22 cellular contexts compared by ENCODE assay signal in the genomic region with DNA sequence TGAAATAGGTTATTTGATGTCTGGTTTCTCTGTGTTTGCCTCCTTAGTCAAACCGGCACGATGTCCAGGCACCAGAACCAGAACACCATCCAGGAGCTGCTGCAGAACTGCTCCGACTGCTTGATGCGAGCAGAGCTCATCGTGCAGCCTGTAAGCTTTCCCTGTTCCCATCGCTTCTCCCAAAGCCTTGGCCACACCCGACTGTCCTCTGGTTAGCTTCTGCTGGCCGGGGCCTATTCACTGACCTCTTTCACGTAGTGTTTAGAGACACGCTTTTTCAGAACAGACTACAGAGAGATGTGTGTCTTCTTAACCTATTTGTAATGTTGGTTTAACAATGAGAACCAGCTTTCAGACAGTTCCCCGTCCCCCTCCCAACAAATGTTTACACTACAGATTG. TPM values are rescaled to one million over a fixed set of nuclear protein-coding genes. Genes with fewer than 3 reads are reported as not detected.
DNase-seq lines count a peak whose midpoint lies in the region; ATAC-seq, FAIRE-seq and TF ChIP-seq lines count a peak whose summit lies in the region.
"Had no signal": no experiment of that assay in that cellular context is flagged by ENCODE, and none has a peak within 500 bp of the region (broad histone marks: within the 10 kb centered on the region; RNA-seq: fewer than 3 reads in every experiment).

No MANE protein-coding gene starts in this region.

- H3K36me3 Mint-ChIP-seq in type B pancreatic cell = peaks cover 30% of the 10 kb centered on the region
- H3K36me3 Mint-ChIP-seq: CD14-positive monocyte had no signal

- intact Hi-C loops in heart right ventricle (cut with DNase I) = no loop called here
- intact Hi-C loops in Right ventricle myocardium inferior (cut with DNase I) = no loop called here

- H3K9me1 ChIP-seq in keratinocyte (ENCODE audit: control insufficient read depth, extremely low read depth, insufficient read depth, low read length) = peaks cover 2% of the 10 kb centered on the region

- no peak overlapping the region for H3K4me2 ChIP-seq in keratinocyte (ENCODE audit: control insufficient read depth, extremely low read depth, insufficient read depth, low read depth, low read length)
- H3K4me2 ChIP-seq: PC-9 had no signal

- H3K79me2 ChIP-seq in keratinocyte (ENCODE audit: control insufficient read depth, insufficient read depth, low read length) = peaks cover 79% of the 10 kb centered on the region

- peaks cover 3% of the 10 kb centered on the region for H4K20me1 ChIP-seq in keratinocyte (ENCODE audit: control insufficient read depth, extremely low read depth, insufficient read depth, low read length)

- no peak overlapping the region for H2AFZ ChIP-seq in keratinocyte (ENCODE audit: control insufficient read depth, low read length)
- H2AFZ ChIP-seq: PC-9 had no signal

- no peak for TF ChIP-seq CTCF in heart right ventricle (IDR thresholded peaks at IDR 0.05)
- no peak for TF ChIP-seq CTCF in keratinocyte (optimal IDR thresholded peaks at IDR 0.05 in 1 of 3, IDR thresholded peaks at IDR 0.05 in 1 of 3, conservative IDR thresholded peaks at IDR 0.05 in 1 of 3; ENCODE audit: extremely low read depth in 1 of 3, insufficient read depth in 2 of 3, low read length in 3 of 3)
- TF ChIP-seq CTCF in type B pancreatic cell (conservative IDR thresholded peaks at IDR 0.05) = no peak

- dilution Hi-C loops in keratinocyte (cut with MboI; ENCODE audit: extremely low pct_ligation_motif_present, low sequenced_read_pairs) = no loop called here

- peak; percentile 44 for FAIRE-seq in keratinocyte (lab: Jason Lieb, UNC)
- FAIRE-seq: A204.1 had no signal

- no peaks in the 10 kb centered on the region for H3K9me3 ChIP-seq in heart right ventricle
- no peaks in the 10 kb centered on the region for H3K9me3 ChIP-seq in keratinocyte (ENCODE audit: control insufficient read depth, low read depth, low read length)
- H3K9me3 ChIP-seq: SJSA1 had no signal

- no peak overlapping the region for H3K9ac ChIP-seq in keratinocyte (ENCODE audit: control insufficient read depth, extremely low read depth, insufficient read depth, low read length)

- ATAC-seq in heart right ventricle = peak in 5 of 8 donors; percentile 35 to 73 (median 50)
- no peak for ATAC-seq in Right ventricle myocardium inferior

- H3K4me1 ChIP-seq in heart right ventricle = peaks cover 0 to 43% (median 10%) of the 10 kb centered on the region in 9 donors
- H3K4me1 ChIP-seq in keratinocyte (ENCODE audit: control insufficient read depth, extremely low read depth, insufficient read depth, low read length) = peaks cover 45% of the 10 kb centered on the region
- H3K4me1 ChIP-seq: SJSA1 had no signal

- no peaks in the 10 kb centered on the region for H3K9me3 Mint-ChIP-seq in type B pancreatic cell
- H3K9me3 Mint-ChIP-seq: CD14-positive monocyte had no signal

- H3K36me3 ChIP-seq in heart right ventricle = peaks cover 0 to 17% (median 0%) of the 10 kb centered on the region in 9 donors
- peaks cover 34 to 42% of the 10 kb centered on the region in 2 experiments for H3K36me3 ChIP-seq in keratinocyte (ENCODE audit: control insufficient read depth in 2 of 2, extremely low read depth in 1 of 2, insufficient read depth in 2 of 2, low read length in 2 of 2)
- H3K36me3 ChIP-seq: SJSA1 had no signal

- peak overlapping the region; percentile 72 for H3K27ac Mint-ChIP-seq in type B pancreatic cell
- H3K27ac Mint-ChIP-seq: CD14-positive monocyte had no signal

- H3K4me3 ChIP-seq in heart right ventricle (no peak overlapping the region), keratinocyte (ENCODE audit: control insufficient read depth in 2 of 3, extremely low read depth in 1 of 3, insufficient read depth in 2 of 3, low read depth in 1 of 3, low read length in 3 of 3) (no peak overlapping the region)
- H3K4me3 ChIP-seq: PC-9, SJSA1 had no signal

- no peak overlapping the region for H3K4me3 Mint-ChIP-seq in type B pancreatic cell
- H3K4me3 Mint-ChIP-seq: CD14-positive monocyte had no signal

- H3K27me3 ChIP-seq in heart right ventricle (peaks cover 0 to 40% (median 12%) of the 10 kb centered on the region in 7 donors), keratinocyte (ENCODE audit: control insufficient read depth, extremely low read depth, insufficient read depth, low read length) (no peaks in the 10 kb centered on the region)

- H3K27ac ChIP-seq in heart right ventricle = peak overlapping the region in 2 of 10 donors; percentile 29 to 37
- peak overlapping the region; percentile 97 for H3K27ac ChIP-seq in epithelial cell of prostate
- H3K27ac ChIP-seq in keratinocyte (ENCODE audit: control insufficient read depth, insufficient read depth, low read length) = no peak overlapping the region
- H3K27ac ChIP-seq: PC-9, SJSA1 had no signal

- WGBS in heart right ventricle, 2 donors = 64 to 74% methylated on average over 11 of the region's 11 CpGs

- no peaks in the 10 kb centered on the region for H3K27me3 Mint-ChIP-seq in type B pancreatic cell

- peaks cover 7% of the 10 kb centered on the region for H3K4me1 Mint-ChIP-seq in type B pancreatic cell (ENCODE audit: unreplicated experiment)
- H3K4me1 Mint-ChIP-seq: CD14-positive monocyte had no signal

- DNase-seq in heart right ventricle (no peak), Right ventricle myocardium inferior (ENCODE audit: missing footprints) (no peak), epithelial cell of prostate (ENCODE audit: low read depth, low spot score) (no peak), keratinocyte (ENCODE audit: low read depth, low spot score) (no peak), type B pancreatic cell (ENCODE audit: extremely low spot score, unreplicated experiment) (no peak), T-helper 1 cell (no peak), iPS-NIHi11 (ENCODE audit: low spot score) (no peak), iPS-NIHi7 (ENCODE audit: extremely low spot score) (no peak)
- DNase-seq: EL, GF-D8, H7, MM.1S, NCI-H1048, NCI-H1436, NCI-H187 treated with DMSO at 0.1 percent for 48 hours, NCI-H2227 treated with DMSO at 0.1 percent for 48 hours, NCI-H510A treated with DMSO at 0.1 percent for 48 hours, NCI-H748 treated with DMSO at 0.1 percent for 48 hours, PC-9 had no signal

RNA-seq across cellular contexts. Expression of gene DSP, which starts 14.2 kb away (rescaled TPM):
- total RNA-seq in heart right ventricle (100 to 1,000 TPM; 273 to 471 (median 379) TPM), Right ventricle myocardium inferior (305 TPM), type B pancreatic cell (ENCODE audit: low replicate concordance) (210 and 517 TPM in 2 replicates)
- polyA plus RNA-seq in heart right ventricle (10 to 100 TPM; 56.5 to 79.1 TPM), keratinocyte (254 to 286 TPM (median 255 TPM) in 3 replicates)
- 2,196 TPM for polyA plus RNA-seq in keratinocyte (2011; ENCODE audit: low read depth)
- polyA plus RNA-seq in keratinocyte (2011; cell fraction: cytosol; rRNA removed) = 184 and 222 TPM in 2 replicates
- 932 and 1,129 TPM in 2 replicates for polyA plus RNA-seq in keratinocyte (2011; cell fraction: nucleus; rRNA removed)
- polyA plus RNA-seq in keratinocyte (2012; ENCODE audit: low replicate concordance) = 346 and 943 TPM in 2 replicates
- 431 to 618 TPM (median 497 TPM) in 3 replicates for polyA minus RNA-seq in keratinocyte
- polyA minus RNA-seq in keratinocyte (2011; cell fraction: cytosol; rRNA and poly(A)+ RNA removed) = 239 TPM
- 1,008 and 1,842 TPM in 2 replicates for polyA minus RNA-seq in keratinocyte (2011; cell fraction: nucleus; rRNA and poly(A)+ RNA removed)
- polyA plus RNA-seq: CD14-positive monocyte had no signal

RNA-seq across cellular contexts. Expression of gene SNRNP48, which starts 34.3 kb away (rescaled TPM):
- total RNA-seq in heart right ventricle = 10 to 100 TPM in 9 of 10 donors, 1 to 10 TPM in 1; 9.1 to 21.1 (median 13.1) TPM
- polyA plus RNA-seq in heart right ventricle = 10 to 100 TPM; 10.4 to 16.2 TPM
- 16.2 TPM for total RNA-seq in Right ventricle myocardium inferior
- polyA plus RNA-seq in keratinocyte = 5.9 to 12.2 TPM (median 6.1 TPM) in 3 replicates
- 25.0 TPM for polyA plus RNA-seq in keratinocyte (2011; ENCODE audit: low read depth)
- 3.5 and 7.5 TPM in 2 replicates for polyA plus RNA-seq in keratinocyte (2011; cell fraction: cytosol; rRNA removed)
- 7.5 and 10.1 TPM in 2 replicates for polyA plus RNA-seq in keratinocyte (2011; cell fraction: nucleus; rRNA removed)
- 7.1 and 8.8 TPM in 2 replicates for polyA plus RNA-seq in keratinocyte (2012; ENCODE audit: low replicate concordance)
- polyA minus RNA-seq in keratinocyte = 1.7 to 7.5 TPM (median 4.0 TPM) in 3 replicates
- polyA minus RNA-seq in keratinocyte (2011; cell fraction: cytosol; rRNA and poly(A)+ RNA removed) = 5.9 TPM
- 3.8 and 8.3 TPM in 2 replicates for polyA minus RNA-seq in keratinocyte (2011; cell fraction: nucleus; rRNA and poly(A)+ RNA removed)
- total RNA-seq in type B pancreatic cell (ENCODE audit: low replicate concordance) = 12.4 and 21.5 TPM in 2 replicates
